Comparison of ENCODE assay signal across 9 cellular contexts in genomic region chr22:27107824-27108223, GRCh38.
DNase-seq lines count a peak whose midpoint lies in the region; ATAC-seq and TF ChIP-seq lines count a peak whose summit lies in the region.
"Had no signal": no experiment of that assay in that cellular context is flagged by ENCODE, and none has a peak within 500 bp of the region (broad histone marks: within the 10 kb centered on the region; RNA-seq: fewer than 3 reads in every experiment).

No MANE protein-coding gene starts in this region.

- H3K9me2 ChIP-seq in SK-N-SH: no peaks in the 10 kb centered on the region

- H3K9ac ChIP-seq in SK-N-SH: no peak overlapping the region

- no peak for TF ChIP-seq CTCF in SK-N-SH (IDR thresholded peaks at IDR 0.05)
- no peak for TF ChIP-seq CTCF in glutamatergic neuron (IDR thresholded peaks at IDR 0.05; ENCODE audit: partially characterized antibody, unreplicated experiment)

- H3K27ac ChIP-seq in SK-N-SH (ENCODE audit: low read depth in 2 of 2, low read length in 1 of 2): peak overlapping the region in 1 of 2 experiments; percentile 92; a peak in 2 of 4 replicates

- H3K79me2 ChIP-seq in SK-N-SH (ENCODE audit: insufficient read depth): no peaks in the 10 kb centered on the region

- peaks cover 1% of the 10 kb centered on the region for H3K9me3 Mint-ChIP-seq in glutamatergic neuron (ENCODE audit: unreplicated experiment)

- H3K4me2 ChIP-seq in SK-N-SH: no peak overlapping the region

- peaks cover 19% of the 10 kb centered on the region for H3F3A ChIP-seq in SK-N-SH (replicated peaks; ENCODE audit: insufficient read depth)

- TF ChIP-seq EP300 in SK-N-SH (IDR thresholded peaks at IDR 0.05; ENCODE audit: borderline replicate concordance in 1 of 2, low read depth in 1 of 2, low read length in 1 of 2): peak; percentile 68 to 76; a peak in 3 of 4 replicates

- CTCF ChIA-PET in SK-N-SH (lab: Yijun Ruan, JAX): interaction anchor here (0.7 to 1.3 kb wide), 2 partner anchors 75 to 953 kb away, joined by 3 read pairs; no protein-coding TSS in a partner anchor

- H3K27me3 Mint-ChIP-seq in glutamatergic neuron (ENCODE audit: unreplicated experiment): peaks cover 3% of the 10 kb centered on the region

- no peaks in the 10 kb centered on the region for H3K36me3 ChIP-seq in SK-N-SH (replicated peaks in 1 of 2; ENCODE audit: control insufficient read depth in 1 of 2, insufficient read depth in 2 of 2, low read length in 1 of 2)

- H4K20me1 ChIP-seq in SK-N-SH (ENCODE audit: insufficient read depth): no peaks in the 10 kb centered on the region

- no peak overlapping the region for H3K4me3 Mint-ChIP-seq in glutamatergic neuron (ENCODE audit: unreplicated experiment)
- H3K4me3 Mint-ChIP-seq: activated naive CD8-positive, alpha-beta T cell treated with anti-CD3 and anti-CD28 coated beads, Interleukin-2, amount 10 ng/mL, durations not matched to agents 7 days and 5 days had no signal

- no peak overlapping the region for H3K27ac Mint-ChIP-seq in glutamatergic neuron (ENCODE audit: unreplicated experiment)
- H3K27ac Mint-ChIP-seq: activated naive CD8-positive, alpha-beta T cell treated with anti-CD3 and anti-CD28 coated beads, Interleukin-2, amount 10 ng/mL, durations not matched to agents 7 days and 5 days had no signal

- ATAC-seq in stimulated activated naive CD8-positive, alpha-beta T cell treated with anti-CD3 and anti-CD28 coated beads, Interleukin-15, Interleukin-2, amounts not matched to agents 100 U/mL and 50 U/mL, for 24 hours: peak; percentile 43
- ATAC-seq in HG03097 (IDR thresholded peaks at IDR 0.05; ENCODE audit: low FRiP score, unreplicated experiment) (no peak), GM21528 (IDR thresholded peaks at IDR 0.05; ENCODE audit: low FRiP score, unreplicated experiment) (no peak), HG02763 (IDR thresholded peaks at IDR 0.05; ENCODE audit: unreplicated experiment) (no peak)

- H3K4me1 Mint-ChIP-seq in glutamatergic neuron (ENCODE audit: low read depth, unreplicated experiment): peaks cover 9% of the 10 kb centered on the region
- H3K4me1 Mint-ChIP-seq: activated naive CD8-positive, alpha-beta T cell treated with anti-CD3 and anti-CD28 coated beads, Interleukin-2, amount 10 ng/mL, durations not matched to agents 7 days and 5 days had no signal

- POLR2A ChIA-PET in SK-N-SH (lab: Yijun Ruan, JAX): interaction anchor here (1.1 kb wide), 1 partner anchor 10 kb away, joined by 4 read pairs; no protein-coding TSS in a partner anchor

- DNase-seq in HS-27A (ENCODE audit: low read depth) (peak; percentile 92), SK-N-SH (peak; percentile 79), glomerular visceral epithelial cell (ENCODE audit: extremely low spot score) (peak; percentile 97), glutamatergic neuron (no peak)
- DNase-seq in stimulated activated naive CD8-positive, alpha-beta T cell treated with anti-CD3 and anti-CD28 coated beads, Interleukin-15, Interleukin-2, amounts not matched to agents 100 U/mL and 50 U/mL, for 24 hours: no peak
- DNase-seq: activated naive CD8-positive, alpha-beta T cell treated with anti-CD3 and anti-CD28 coated beads, Interleukin-2, amount 10 ng/mL, durations not matched to agents 7 days and 5 days had no signal

- H3K4me1 ChIP-seq in SK-N-SH (ENCODE audit: control insufficient read depth in 1 of 2, insufficient read depth in 2 of 2, low read depth in 1 of 2, low read length in 1 of 2): peaks cover 14 to 37% of the 10 kb centered on the region in 2 experiments

- H2AFZ ChIP-seq in SK-N-SH (ENCODE audit: low read depth): no peak overlapping the region

- H3K4me3 ChIP-seq in SK-N-SH (ENCODE audit: low read depth in 2 of 2, low read length in 1 of 2): no peak overlapping the region

- TF ChIP-seq RAD21 in SK-N-SH (IDR thresholded peaks at IDR 0.05; ENCODE audit: low read length): peak; percentile 14; the same call in 1 of the 2 replicates

- 14% methylated on average over 2 of the region's 2 CpGs for WGBS in SK-N-SH (ENCODE audit: low lambda C conversion rate)

- H3K27me3 ChIP-seq in SK-N-SH (ENCODE audit: insufficient read depth): peaks cover 2% of the 10 kb centered on the region; the same call in 1 of the 2 replicates

- H3K9me3 ChIP-seq in SK-N-SH: no peaks in the 10 kb centered on the region

- H3K36me3 Mint-ChIP-seq in glutamatergic neuron (ENCODE audit: unreplicated experiment): no peaks in the 10 kb centered on the region
- H3K36me3 Mint-ChIP-seq: activated naive CD8-positive, alpha-beta T cell treated with anti-CD3 and anti-CD28 coated beads, Interleukin-2, amount 10 ng/mL, durations not matched to agents 7 days and 5 days had no signal

TF ChIP-seq in SK-N-SH, 30 proteins besides CTCF, POLR2A, EP300 and RAD21 (continues in another document):
- TF ChIP-seq YY1 (IDR thresholded peaks at IDR 0.05; ENCODE audit: low read depth) (no peak), TAF1 (IDR thresholded peaks at IDR 0.05; ENCODE audit: borderline replicate concordance, low read depth, low read length) (no peak), MEF2A (IDR thresholded peaks at IDR 0.05; ENCODE audit: borderline replicate concordance, low read depth) (no peak), RXRA (IDR thresholded peaks at IDR 0.05; ENCODE audit: borderline replicate concordance, low read depth) (peak; percentile 71; the same call in 1 of the 2 replicates), NFIC (IDR thresholded peaks at IDR 0.05; ENCODE audit: borderline replicate concordance) (peak; percentile 96), SMC3 (IDR thresholded peaks at IDR 0.05; ENCODE audit: low read depth, low read length) (no peak), TCF12 (IDR thresholded peaks at IDR 0.05) (peak; percentile 91), RFX5 (IDR thresholded peaks at IDR 0.05; ENCODE audit: low read length) (no peak), RCOR1 (IDR thresholded peaks at IDR 0.05; ENCODE audit: low read length) (peak; percentile 85)
- TF ChIP-seq, protein P1, sequence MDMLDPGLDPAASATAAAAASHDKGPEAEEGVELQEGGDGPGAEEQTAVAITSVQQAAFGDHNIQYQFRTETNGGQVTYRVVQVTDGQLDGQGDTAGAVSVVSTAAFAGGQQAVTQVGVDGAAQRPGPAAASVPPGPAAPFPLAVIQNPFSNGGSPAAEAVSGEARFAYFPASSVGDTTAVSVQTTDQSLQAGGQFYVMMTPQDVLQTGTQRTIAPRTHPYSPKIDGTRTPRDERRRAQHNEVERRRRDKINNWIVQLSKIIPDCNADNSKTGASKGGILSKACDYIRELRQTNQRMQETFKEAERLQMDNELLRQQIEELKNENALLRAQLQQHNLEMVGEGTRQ (IDR thresholded peaks at IDR 0.05; ENCODE audit: borderline replicate concordance, low read depth, low read length): no peak
- TF ChIP-seq, protein P2, sequence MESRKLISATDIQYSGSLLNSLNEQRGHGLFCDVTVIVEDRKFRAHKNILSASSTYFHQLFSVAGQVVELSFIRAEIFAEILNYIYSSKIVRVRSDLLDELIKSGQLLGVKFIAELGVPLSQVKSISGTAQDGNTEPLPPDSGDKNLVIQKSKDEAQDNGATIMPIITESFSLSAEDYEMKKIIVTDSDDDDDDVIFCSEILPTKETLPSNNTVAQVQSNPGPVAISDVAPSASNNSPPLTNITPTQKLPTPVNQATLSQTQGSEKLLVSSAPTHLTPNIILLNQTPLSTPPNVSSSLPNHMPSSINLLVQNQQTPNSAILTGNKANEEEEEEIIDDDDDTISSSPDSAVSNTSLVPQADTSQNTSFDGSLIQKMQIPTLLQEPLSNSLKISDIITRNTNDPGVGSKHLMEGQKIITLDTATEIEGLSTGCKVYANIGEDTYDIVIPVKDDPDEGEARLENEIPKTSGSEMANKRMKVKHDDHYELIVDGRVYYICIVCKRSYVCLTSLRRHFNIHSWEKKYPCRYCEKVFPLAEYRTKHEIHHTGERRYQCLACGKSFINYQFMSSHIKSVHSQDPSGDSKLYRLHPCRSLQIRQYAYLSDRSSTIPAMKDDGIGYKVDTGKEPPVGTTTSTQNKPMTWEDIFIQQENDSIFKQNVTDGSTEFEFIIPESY (IDR thresholded peaks at IDR 0.05; ENCODE audit: borderline replicate concordance, low read depth): no peak
- TF ChIP-seq, protein P3, sequence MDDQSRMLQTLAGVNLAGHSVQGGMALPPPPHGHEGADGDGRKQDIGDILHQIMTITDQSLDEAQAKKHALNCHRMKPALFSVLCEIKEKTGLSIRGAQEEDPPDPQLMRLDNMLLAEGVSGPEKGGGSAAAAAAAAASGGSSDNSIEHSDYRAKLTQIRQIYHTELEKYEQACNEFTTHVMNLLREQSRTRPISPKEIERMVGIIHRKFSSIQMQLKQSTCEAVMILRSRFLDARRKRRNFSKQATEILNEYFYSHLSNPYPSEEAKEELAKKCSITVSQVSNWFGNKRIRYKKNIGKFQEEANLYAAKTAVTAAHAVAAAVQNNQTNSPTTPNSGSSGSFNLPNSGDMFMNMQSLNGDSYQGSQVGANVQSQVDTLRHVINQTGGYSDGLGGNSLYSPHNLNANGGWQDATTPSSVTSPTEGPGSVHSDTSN (IDR thresholded peaks at IDR 0.05): peak; percentile 56
- TF ChIP-seq, protein P4, sequence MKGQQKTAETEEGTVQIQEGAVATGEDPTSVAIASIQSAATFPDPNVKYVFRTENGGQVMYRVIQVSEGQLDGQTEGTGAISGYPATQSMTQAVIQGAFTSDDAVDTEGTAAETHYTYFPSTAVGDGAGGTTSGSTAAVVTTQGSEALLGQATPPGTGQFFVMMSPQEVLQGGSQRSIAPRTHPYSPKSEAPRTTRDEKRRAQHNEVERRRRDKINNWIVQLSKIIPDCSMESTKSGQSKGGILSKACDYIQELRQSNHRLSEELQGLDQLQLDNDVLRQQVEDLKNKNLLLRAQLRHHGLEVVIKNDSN (IDR thresholded peaks at IDR 0.05; ENCODE audit: borderline replicate concordance, low read depth): no peak
- TF ChIP-seq, protein P5, sequence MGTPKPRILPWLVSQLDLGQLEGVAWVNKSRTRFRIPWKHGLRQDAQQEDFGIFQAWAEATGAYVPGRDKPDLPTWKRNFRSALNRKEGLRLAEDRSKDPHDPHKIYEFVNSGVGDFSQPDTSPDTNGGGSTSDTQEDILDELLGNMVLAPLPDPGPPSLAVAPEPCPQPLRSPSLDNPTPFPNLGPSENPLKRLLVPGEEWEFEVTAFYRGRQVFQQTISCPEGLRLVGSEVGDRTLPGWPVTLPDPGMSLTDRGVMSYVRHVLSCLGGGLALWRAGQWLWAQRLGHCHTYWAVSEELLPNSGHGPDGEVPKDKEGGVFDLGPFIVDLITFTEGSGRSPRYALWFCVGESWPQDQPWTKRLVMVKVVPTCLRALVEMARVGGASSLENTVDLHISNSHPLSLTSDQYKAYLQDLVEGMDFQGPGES (IDR thresholded peaks at IDR 0.05; ENCODE audit: low read depth, low read length): no peak

Comparison
In these comparisons a context has a peak if more than half of its experiments do, and no peak if none do; other contexts are left out.
1. DNase-seq: peak in HS-27A (single experiment), SK-N-SH (single experiment) and glomerular visceral epithelial cell (single experiment); none in stimulated activated naive CD8-positive, alpha-beta T cell treated with anti-CD3 and anti-CD28 coated beads, Interleukin-15, Interleukin-2, amounts not matched to agents 100 U/mL and 50 U/mL, for 24 hours (single experiment) and glutamatergic neuron (single experiment).